Comparison of ENCODE assay signal across 8 cellular contexts in the genomic region with DNA sequence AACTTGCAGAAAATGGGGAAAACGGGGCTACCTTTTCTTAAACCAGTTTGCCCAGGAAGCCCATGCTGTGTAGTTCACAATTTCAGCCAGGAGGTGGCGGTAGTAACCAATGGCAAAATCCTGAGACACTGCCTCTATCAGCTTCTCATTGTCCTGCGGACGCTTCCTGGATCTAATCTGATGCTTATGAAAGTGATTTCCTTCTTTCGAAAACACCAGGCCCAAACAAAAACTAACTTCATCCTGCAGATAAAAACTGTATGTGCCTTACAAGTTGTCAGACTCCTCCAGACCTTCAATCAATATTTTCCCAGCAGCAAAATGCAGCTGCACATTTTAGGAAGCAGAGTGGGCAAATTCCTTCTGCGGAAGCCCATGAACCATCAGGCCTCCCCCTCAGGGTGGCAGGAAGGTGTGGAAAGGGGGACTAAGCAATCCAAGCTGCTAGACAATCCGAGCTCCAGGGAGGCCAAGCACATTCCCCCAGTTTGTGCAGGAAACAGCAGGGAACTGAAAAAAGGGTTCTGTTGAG.
DNase-seq lines count a peak whose midpoint lies in the region; ATAC-seq and TF ChIP-seq lines count a peak whose summit lies in the region.

No MANE protein-coding gene starts in this region.

- H3K27me3 ChIP-seq in foreskin keratinocyte, result peaks cover 6% of the 10 kb centered on the region
- no peaks in the 10 kb centered on the region for H3K27me3 ChIP-seq in osteoblast (ENCODE audit: insufficient read depth, low read length)
- H3K27me3 ChIP-seq in tibial artery, result peaks cover 0 to 2% of the 10 kb centered on the region in 2 donors

- H3K27me3 Mint-ChIP-seq in activated T-helper 17 cell treated with anti-CD3 and anti-CD28 coated beads, Interleukin-2, amount 50 U/mL, for 72 hours, result peaks cover 3% of the 10 kb centered on the region

- peak overlapping the region; percentile 19 for H3K27ac ChIP-seq in foreskin keratinocyte
- no peak overlapping the region for H3K27ac ChIP-seq in osteoblast (ENCODE audit: low read depth, low read length)
- H3K27ac ChIP-seq in tibial artery, result no peak overlapping the region

- no peak overlapping the region for H3K4me3 Mint-ChIP-seq in activated T-helper 17 cell treated with anti-CD3 and anti-CD28 coated beads, Interleukin-2, amount 50 U/mL, for 72 hours

- H3K36me3 ChIP-seq in osteoblast (ENCODE audit: insufficient read depth, low read length) (no peaks in the 10 kb centered on the region), tibial artery (no peaks in the 10 kb centered on the region)

- intact Hi-C loops in tibial artery (cut with DNase I; ENCODE audit: low total_unique reads), result loop anchor here (5.0 kb wide), 1 partner anchor 560 kb away; no protein-coding TSS in a partner anchor

- H2AFZ ChIP-seq in osteoblast (ENCODE audit: low read length), result peak overlapping the region; percentile 53

- H3K4me3 ChIP-seq in osteoblast (ENCODE audit: insufficient read depth, low read length) (no peak overlapping the region), tibial artery (no peak overlapping the region)

- TF ChIP-seq CTCF in foreskin keratinocyte (conservative IDR thresholded peaks at IDR 0.05) (peak; percentile 98), osteoblast (IDR thresholded peaks at IDR 0.05; ENCODE audit: extremely low read depth, low read depth, low read length) (peak; percentile 96), tibial artery (IDR thresholded peaks at IDR 0.05) (peak; percentile 87 to 93)

- peak overlapping the region; percentile 23 for H3K4me2 ChIP-seq in osteoblast (ENCODE audit: insufficient read depth, low read length)

- no peaks in the 10 kb centered on the region for H3K79me2 ChIP-seq in osteoblast (ENCODE audit: insufficient read depth, low read length)

- no peaks in the 10 kb centered on the region for H3K36me3 Mint-ChIP-seq in activated T-helper 17 cell treated with anti-CD3 and anti-CD28 coated beads, Interleukin-2, amount 50 U/mL, for 72 hours (ENCODE audit: low read depth)

- H3K9me3 Mint-ChIP-seq in activated T-helper 17 cell treated with anti-CD3 and anti-CD28 coated beads, Interleukin-2, amount 50 U/mL, for 72 hours, result no peaks in the 10 kb centered on the region

- no peaks in the 10 kb centered on the region for H3K9me3 ChIP-seq in osteoblast (ENCODE audit: low read depth, low read length)
- H3K9me3 ChIP-seq in tibial artery, result no peaks in the 10 kb centered on the region

- H3K4me1 Mint-ChIP-seq in activated T-helper 17 cell treated with anti-CD3 and anti-CD28 coated beads, Interleukin-2, amount 50 U/mL, for 72 hours, result peaks cover 6% of the 10 kb centered on the region

- H3K4me1 ChIP-seq in foreskin keratinocyte (peaks cover 10% of the 10 kb centered on the region), osteoblast (ENCODE audit: insufficient read depth, low read length) (no peaks in the 10 kb centered on the region), tibial artery (no peaks in the 10 kb centered on the region)

- H4K20me1 ChIP-seq in osteoblast (ENCODE audit: insufficient read depth, low read length), result no peaks in the 10 kb centered on the region

- ATAC-seq in activated T-helper 17 cell treated with anti-CD3 and anti-CD28 coated beads, Interleukin-2, amount 50 U/mL, for 72 hours (replicated peaks), result peak; percentile 66
- ATAC-seq in foreskin keratinocyte, result peak; percentile 57

- peak; percentile 77 for DNase-seq in SIG-M5 treated with dmso at 0.1 percent for 504 hours (lab: John Stamatoyannopoulos, UW; ENCODE audit: unreplicated experiment)
- no peak for DNase-seq in SIG-M5 (lab: John Stamatoyannopoulos, UW)
- DNase-seq in LHCN-M2 (ENCODE audit: low read depth), result peak; percentile 67
- DNase-seq in RPMI8226, result peak; percentile 85
- DNase-seq in foreskin keratinocyte, result peak in 1 of 2 donors; percentile 66
- peak; percentile 90 for DNase-seq in osteoblast (ENCODE audit: insufficient read length, low spot score, missing footprints)
- DNase-seq in tibial artery, result peak; percentile 82 to 83

- H3K27ac Mint-ChIP-seq in activated T-helper 17 cell treated with anti-CD3 and anti-CD28 coated beads, Interleukin-2, amount 50 U/mL, for 72 hours, result no peak overlapping the region
